8 cellular contexts compared by ENCODE assay signal in genomic region chr20:25864986-25865714, GRCh38.
A peak's percentile ranks its signal among the peaks of the same experiment; 100 is the strongest.
DNase-seq lines count a peak whose midpoint lies in the region; ATAC-seq and TF ChIP-seq lines count a peak whose summit lies in the region.

No MANE protein-coding gene starts in this region.

- H3K27ac ChIP-seq in dorsolateral prefrontal cortex: peak overlapping the region in 37 of 59 donors; percentile 7 to 87 (median 72)

- peaks cover 56 to 64% of the 10 kb centered on the region in 2 donors for H3K27me3 Mint-ChIP-seq in natural killer cell treated with Interleukin-12 subunit alpha and Interleukin-12 subunit beta and Interleukin-15 and Interleukin-18, amount 100 ng/mL, for 72 hours

- H3K4me3 Mint-ChIP-seq in natural killer cell treated with Interleukin-12 subunit alpha and Interleukin-12 subunit beta and Interleukin-15 and Interleukin-18, amount 100 ng/mL, for 72 hours: peak overlapping the region; percentile 68

- H3K4me3 ChIP-seq in AG10803 (ENCODE audit: low read length): peak overlapping the region; percentile 55
- peak overlapping the region; percentile 48 for H3K4me3 ChIP-seq in Jurkat, Clone E6-1 (ENCODE audit: low read length)
- H3K4me3 ChIP-seq in dorsolateral prefrontal cortex: peak overlapping the region; percentile 29 to 76 (median 60)

- H3K9me3 Mint-ChIP-seq in natural killer cell treated with Interleukin-12 subunit alpha and Interleukin-12 subunit beta and Interleukin-15 and Interleukin-18, amount 100 ng/mL, for 72 hours: no peaks in the 10 kb centered on the region

- H3K36me3 Mint-ChIP-seq in natural killer cell treated with Interleukin-12 subunit alpha and Interleukin-12 subunit beta and Interleukin-15 and Interleukin-18, amount 100 ng/mL, for 72 hours: peaks cover 4% of the 10 kb centered on the region

- H3K4me1 Mint-ChIP-seq in natural killer cell treated with Interleukin-12 subunit alpha and Interleukin-12 subunit beta and Interleukin-15 and Interleukin-18, amount 100 ng/mL, for 72 hours (ENCODE audit: low read depth in 2 of 2): peaks cover 49 to 61% of the 10 kb centered on the region in 2 donors

- no peaks in the 10 kb centered on the region for H3K27me3 ChIP-seq in dorsolateral prefrontal cortex

- intact Hi-C loops in dorsolateral prefrontal cortex (cut with DNase I): loop anchor here in 1 of 2 donors (2.0 to 5.0 kb wide), 2 partner anchors 118 to 168 kb away; partner anchors contain the start of gene ZNF337

- no peak for ATAC-seq in natural killer cell treated with Interleukin-12 subunit alpha and Interleukin-12 subunit beta and Interleukin-15 and Interleukin-18, amount 100 ng/mL, for 72 hours
- no peak for ATAC-seq in GM21737 (IDR thresholded peaks at IDR 0.05; ENCODE audit: unreplicated experiment)
- ATAC-seq in HG02870 (IDR thresholded peaks at IDR 0.05; ENCODE audit: unreplicated experiment): no peak
- no peak for ATAC-seq in HG02981 (IDR thresholded peaks at IDR 0.05; ENCODE audit: unreplicated experiment)

- H3K27ac Mint-ChIP-seq in natural killer cell treated with Interleukin-12 subunit alpha and Interleukin-12 subunit beta and Interleukin-15 and Interleukin-18, amount 100 ng/mL, for 72 hours: peak overlapping the region in 1 of 2 donors; percentile 13

- DNase-seq in AG10803 (ENCODE audit: low read depth) (no peak), dorsolateral prefrontal cortex (peak in 2 of 10 donors; percentile 14 to 46)
- no peak for DNase-seq in Jurkat, Clone E6-1 (ENCODE audit: low read depth, low spot score)
- no peak for DNase-seq in natural killer cell treated with Interleukin-12 subunit alpha and Interleukin-12 subunit beta and Interleukin-15 and Interleukin-18, amount 100 ng/mL, for 72 hours (ENCODE audit: low spot score)
- no peak for DNase-seq in stimulated activated CD4-positive, alpha-beta T cell treated with anti-CD3 and anti-CD28 coated beads, Interleukin-4, amount 100 ng/mL, for 4 hours

- TF ChIP-seq CTCF in AG10803 (conservative IDR thresholded peaks at IDR 0.05; ENCODE audit: low read length): no peak
- no peak for TF ChIP-seq CTCF in dorsolateral prefrontal cortex (IDR thresholded peaks at IDR 0.05 in 54 of 56, conservative IDR thresholded peaks at IDR 0.05 in 2 of 56; ENCODE audit: low read depth in 1 of 56, partially characterized antibody in 56 of 56)
